In genomic region chr22:38513063-38513462, GRCh38 we compare ENCODE assay signal across 9 cellular contexts. TPM values are rescaled to one million over a fixed set of nuclear protein-coding genes. Genes with fewer than 3 reads are reported as not detected.
DNase-seq lines count a peak whose midpoint lies in the region; ATAC-seq, FAIRE-seq and TF ChIP-seq lines count a peak whose summit lies in the region.
"Had no signal": no experiment of that assay in that cellular context is flagged by ENCODE, and none has a peak within 500 bp of the region (broad histone marks: within the 10 kb centered on the region; RNA-seq: fewer than 3 reads in every experiment).

No MANE protein-coding gene starts in this region.

- ATAC-seq in heart left ventricle: peak in 3 of 4 donors; percentile 54 to 74 (median 55)
- ATAC-seq in GM19467 (IDR thresholded peaks at IDR 0.05; ENCODE audit: unreplicated experiment): no peak

- TF ChIP-seq CTCF in heart left ventricle (IDR thresholded peaks at IDR 0.05) (peak in 2 of 12 donors; percentile 19 to 30), right atrium auricular region (IDR thresholded peaks at IDR 0.05) (peak in 1 of 2 donors; percentile 21), RWPE1 (conservative IDR thresholded peaks at IDR 0.05; ENCODE audit: low read depth) (no peak)

- WGBS in heart left ventricle, 4 donors: 47 to 78% (median 63%) methylated on average over 1 of the region's 1 CpG

- CTCF ChIA-PET in RWPE1 (lab: Yijun Ruan, JAX): interaction anchor here (0.5 kb wide), 1 partner anchor 500 kb away, joined by 3 read pairs; no protein-coding TSS in a partner anchor

- intact Hi-C loops in heart left ventricle (cut with DNase I): loop anchor here in 2 of 10 donors (5.0 kb wide), 1 partner anchor 54 kb away; no protein-coding TSS in a partner anchor

- POLR2A ChIA-PET in RWPE1 (lab: Yijun Ruan, JAX; ENCODE audit: low non-redundant PET): no interaction called here

- DNase-seq in heart left ventricle (peak in 1 of 5 donors; percentile 34), right atrium auricular region (ENCODE audit: low spot score) (no peak), T-helper 1 cell (peak in 4 of 5 donors; percentile 12 to 56 (median 17)), germinal center (ENCODE audit: low spot score) (peak; percentile 54), urothelium cell line (ENCODE audit: low spot score) (no peak), RWPE1 (ENCODE audit: low spot score) (no peak), NCI-H2081 (lab: John Stamatoyannopoulos, UW) (no peak)
- DNase-seq: left cardiac atrium had no signal

- H3K27ac ChIP-seq in heart left ventricle (no peak overlapping the region), right atrium auricular region (no peak overlapping the region), RWPE1 (no peak overlapping the region)

- no peak overlapping the region for H3K4me3 ChIP-seq in heart left ventricle
- H3K4me3 ChIP-seq in right atrium auricular region: no peak overlapping the region

- H3K36me3 ChIP-seq in heart left ventricle: no peaks in the 10 kb centered on the region
- H3K36me3 ChIP-seq in right atrium auricular region: no peaks in the 10 kb centered on the region

- FAIRE-seq in urothelium cell line (lab: Jason Lieb, UNC): peak; percentile 46

- H3K27me3 ChIP-seq in heart left ventricle (no peaks in the 10 kb centered on the region), right atrium auricular region (no peaks in the 10 kb centered on the region)

- no peak for TF ChIP-seq POLR2A in heart left ventricle (IDR thresholded peaks at IDR 0.05)

- no peaks in the 10 kb centered on the region for H3K9me3 ChIP-seq in heart left ventricle
- no peaks in the 10 kb centered on the region for H3K9me3 ChIP-seq in right atrium auricular region

- H3K4me1 ChIP-seq in heart left ventricle (no peaks in the 10 kb centered on the region), right atrium auricular region (no peaks in the 10 kb centered on the region)

RNA-seq across cellular contexts. Expression of gene DDX17, which starts 7.0 kb away (rescaled TPM):
- total RNA-seq in heart left ventricle (100 to 1,000 TPM; 149 to 202 (median 170) TPM), right atrium auricular region (100 to 1,000 TPM; 161 to 178 TPM)
- 100 to 1,000 TPM; 133 to 153 TPM for polyA plus RNA-seq in heart left ventricle

RNA-seq across cellular contexts. Expression of gene KDELR3, which starts 45.2 kb away (rescaled TPM):
- total RNA-seq in heart left ventricle (10 to 100 TPM in 4 of 9 donors, 1 to 10 TPM in 5; 4.4 to 15.5 (median 8.5) TPM), right atrium auricular region (1 to 10 TPM; 8.0 to 9.2 TPM)
- polyA plus RNA-seq in heart left ventricle: 10 to 100 TPM in 1 of 2 donors, 1 to 10 TPM in 1; 7.8 to 10.5 TPM

RNA-seq across cellular contexts. Expression of gene DMC1, which starts 56.9 kb away (rescaled TPM):
- total RNA-seq in heart left ventricle (1 to 10 TPM in 5 of 9 donors, under 1 TPM in 4; 0.16 to 2.4 (median 1.1) TPM), right atrium auricular region (10 to 100 TPM in 1 of 2 donors, under 1 TPM in 1; 0.82 to 16.3 TPM)
- under 1 TPM; 0.12 to 0.27 TPM for polyA plus RNA-seq in heart left ventricle

RNA-seq across cellular contexts. Expression of gene KCNJ4, which starts 58.1 kb away (rescaled TPM):
- total RNA-seq in heart left ventricle (10 to 100 TPM; 14.5 to 85.5 (median 39.7) TPM), right atrium auricular region (10 to 100 TPM in 1 of 2 donors, 1 to 10 TPM in 1; 7.0 to 36.7 TPM)
- 10 to 100 TPM; 20.3 to 57.9 TPM for polyA plus RNA-seq in heart left ventricle

Comparison
In these comparisons a context has a peak if more than half of its experiments do, and no peak if none do; other contexts are left out.
1. DNase-seq: peak in T-helper 1 cell (4 of 5) and germinal center (single experiment); none in right atrium auricular region (single experiment), urothelium cell line (single experiment), RWPE1 (single experiment) and NCI-H2081 (0 of 2).